ENCODE assay signal across 8 cellular contexts in genomic region chr1:151254217-151255213, GRCh38. TPM values are rescaled to one million over a fixed set of nuclear protein-coding genes. Genes with fewer than 3 reads are reported as not detected.
A peak's percentile ranks its signal among the peaks of the same experiment; 100 is the strongest.
DNase-seq lines count a peak whose midpoint lies in the region; ATAC-seq, FAIRE-seq and TF ChIP-seq lines count a peak whose summit lies in the region.

TSS of gene PSMD4 (plus strand) at chr1:151254734. CDS start at chr1:151254783, 49 bp downstream.

- peak within 1 kb of the TSS; percentile 88 for H3K4me3 Mint-ChIP-seq in astrocyte (ENCODE audit: unreplicated experiment)

- 8 to 9% methylated on average over 56 of the region's 56 CpGs for WGBS in aorta, 2 donors

- H2AFZ ChIP-seq in astrocyte (ENCODE audit: low read depth, low read length): peak within 1 kb of the TSS; percentile 81

- H3K4me1 ChIP-seq in astrocyte (ENCODE audit: insufficient read depth, low read length) (peaks cover 7% of the 10 kb centered on the region), rectal smooth muscle tissue (ENCODE audit: control insufficient read depth, insufficient read depth, low read length) (peaks cover 4% of the 10 kb centered on the region), aorta (ENCODE audit: control insufficient read depth in 1 of 2, insufficient read depth in 2 of 2, low read length in 2 of 2) (peaks cover 0 to 3% of the 10 kb centered on the region in 2 donors)

- H3K79me2 ChIP-seq in astrocyte (ENCODE audit: insufficient read depth, low read length): peaks cover 51% of the 10 kb centered on the region

- H3K4me3 ChIP-seq in astrocyte (ENCODE audit: insufficient read depth, low read depth, low read length) (peak within 1 kb of the TSS; percentile 91), rectal smooth muscle tissue (ENCODE audit: low read length) (peak within 1 kb of the TSS; percentile 82), aorta (ENCODE audit: low read length in 2 of 2) (peak within 1 kb of the TSS; percentile 67 to 78)

- ATAC-seq in GM18502 (IDR thresholded peaks at IDR 0.05; ENCODE audit: poor library complexity, unreplicated experiment) (peak; percentile 90), HG02970 (IDR thresholded peaks at IDR 0.05; ENCODE audit: low FRiP score, unreplicated experiment) (peak; percentile 85), aorta (ENCODE audit: low FRiP score) (peak; percentile 98)

- no peak for FAIRE-seq in astrocyte (lab: Jason Lieb, UNC)

- H3K27ac ChIP-seq in astrocyte (ENCODE audit: low read depth, low read length) (peak within 1 kb of the TSS; percentile 90), rectal smooth muscle tissue (ENCODE audit: low read depth, low read length) (peak within 1 kb of the TSS; percentile 80), aorta (ENCODE audit: low read depth in 1 of 2, low read length in 2 of 2) (peak within 1 kb of the TSS; percentile 37 to 49)

- peak within 1 kb of the TSS; percentile 96 for H3K9ac ChIP-seq in astrocyte (ENCODE audit: low read length)
- peak within 1 kb of the TSS; percentile 80 for H3K9ac ChIP-seq in rectal smooth muscle tissue (ENCODE audit: low read length)

- H3K27me3 Mint-ChIP-seq in astrocyte (ENCODE audit: low read depth, unreplicated experiment): no peaks in the 10 kb centered on the region

- H3K27me3 ChIP-seq in astrocyte (ENCODE audit: insufficient read depth, low read length): no peaks in the 10 kb centered on the region
- no peaks in the 10 kb centered on the region for H3K27me3 ChIP-seq in rectal smooth muscle tissue (ENCODE audit: control insufficient read depth, insufficient read depth, low read length)
- no peaks in the 10 kb centered on the region for H3K27me3 ChIP-seq in aorta (ENCODE audit: control insufficient read depth in 1 of 2, insufficient read depth in 2 of 2, low read length in 1 of 2)

- H3K9me3 ChIP-seq in astrocyte (ENCODE audit: insufficient read depth, low read depth, low read length) (no peaks in the 10 kb centered on the region), aorta (ENCODE audit: control insufficient read depth, low read length) (no peaks in the 10 kb centered on the region)

- H3K27ac Mint-ChIP-seq in astrocyte (ENCODE audit: unreplicated experiment): peak within 1 kb of the TSS; percentile 67

- no peaks in the 10 kb centered on the region for H3K9me3 Mint-ChIP-seq in astrocyte (ENCODE audit: unreplicated experiment)

- DNase-seq in NCI-H2029 (lab: John Stamatoyannopoulos, UW) (peak; percentile 95), T-helper 22 cell (ENCODE audit: low read depth) (peak; percentile 88), astrocyte (ENCODE audit: low read depth) (peak; percentile 92), hepatic stellate cell (ENCODE audit: low spot score) (peak; percentile 99), aorta (peak; percentile 97 to 98)

- intact Hi-C loops in aorta (cut with DNase I): loop anchor here in 1 of 2 donors (5.0 kb wide), 1 partner anchor 57 kb away; the partner anchor contains the start of gene PIP5K1A

- H3K4me1 Mint-ChIP-seq in astrocyte (ENCODE audit: low read depth, unreplicated experiment): peaks cover 16% of the 10 kb centered on the region

- H3K36me3 ChIP-seq in astrocyte (ENCODE audit: insufficient read depth, low read length): peaks cover 10% of the 10 kb centered on the region
- H3K36me3 ChIP-seq in rectal smooth muscle tissue (ENCODE audit: control insufficient read depth, insufficient read depth, low read length): no peaks in the 10 kb centered on the region
- H3K36me3 ChIP-seq in aorta (ENCODE audit: control insufficient read depth in 1 of 2, insufficient read depth in 2 of 2, low read length in 1 of 2): peaks cover 2% of the 10 kb centered on the region in 2 donors

- H3K4me2 ChIP-seq in astrocyte (ENCODE audit: low read length): peak within 1 kb of the TSS; percentile 97

- TF ChIP-seq CTCF in astrocyte (IDR thresholded peaks at IDR 0.05; ENCODE audit: insufficient read depth, low read depth, low read length): no peak

- H4K20me1 ChIP-seq in astrocyte (ENCODE audit: insufficient read depth, low read length): peaks cover 36% of the 10 kb centered on the region

- peaks cover 2% of the 10 kb centered on the region for H3K36me3 Mint-ChIP-seq in astrocyte (ENCODE audit: low read depth, unreplicated experiment)

RNA-seq across cellular contexts. Expression of gene PSMD4, which starts in this region (rescaled TPM):
- total RNA-seq in astrocyte (154 and 171 TPM in 2 replicates), aorta (100 to 1,000 TPM; 115 to 118 TPM)
- polyA plus RNA-seq in aorta: 100 to 1,000 TPM; 144 to 162 TPM

Comparison
In these comparisons a context has a peak if more than half of its experiments do, and no peak if none do; other contexts are left out.
1. Peak in every context shown above with its lines: DNase-seq, ATAC-seq, H3K4me3 ChIP-seq and H3K27ac ChIP-seq.